In genomic region chr13:35474551-35474950, GRCh38 we compare ENCODE assay signal across 12 cellular contexts. TPM values are rescaled to one million over a fixed set of nuclear protein-coding genes. Genes with fewer than 3 reads are reported as not detected.
DNase-seq lines count a peak whose midpoint lies in the region; ATAC-seq and TF ChIP-seq lines count a peak whose summit lies in the region.
"Had no signal": no experiment of that assay in that cellular context is flagged by ENCODE, and none has a peak within 500 bp of the region (broad histone marks: within the 10 kb centered on the region; RNA-seq: fewer than 3 reads in every experiment).

No MANE protein-coding gene starts in this region.

- no peak for ATAC-seq in stimulated activated naive CD8-positive, alpha-beta T cell treated with anti-CD3 and anti-CD28 coated beads, Interleukin-15, Interleukin-2, amounts not matched to agents 100 U/mL and 50 U/mL, for 24 hours
- no peak for ATAC-seq in naive thymus-derived CD8-positive, alpha-beta T cell

- H3K27me3 Mint-ChIP-seq in stimulated activated naive CD8-positive, alpha-beta T cell treated with anti-CD3 and anti-CD28 coated beads, Interleukin-15, Interleukin-2, amounts not matched to agents 100 ng/mL and 50 ng/mL, for 24 hours, result peaks cover 93% of the 10 kb centered on the region
- peaks cover 60 to 85% (median 80%) of the 10 kb centered on the region in 5 donors for H3K27me3 Mint-ChIP-seq in naive thymus-derived CD8-positive, alpha-beta T cell

- H3K27me3 ChIP-seq in adrenal gland, result no peaks in the 10 kb centered on the region

- H3K4me3 ChIP-seq in astrocyte of the spinal cord (ENCODE audit: low read depth, low read length) (peak overlapping the region; percentile 62), adrenal gland (peak overlapping the region in 1 of 4 donors; percentile 47)

- H3K9me3 Mint-ChIP-seq in stimulated activated naive CD8-positive, alpha-beta T cell treated with anti-CD3 and anti-CD28 coated beads, Interleukin-15, Interleukin-2, amounts not matched to agents 100 ng/mL and 50 ng/mL, for 24 hours, result peaks cover 14% of the 10 kb centered on the region
- peaks cover 0 to 44% (median 16%) of the 10 kb centered on the region in 9 donors for H3K9me3 Mint-ChIP-seq in naive thymus-derived CD8-positive, alpha-beta T cell

- H3K9me3 ChIP-seq in adrenal gland (replicated peaks in 1 of 3), result no peaks in the 10 kb centered on the region

- no peak for DNase-seq in stimulated activated naive CD8-positive, alpha-beta T cell treated with anti-CD3 and anti-CD28 coated beads, Interleukin-15, Interleukin-2, amounts not matched to agents 100 U/mL and 50 U/mL, for 24 hours
- DNase-seq in astrocyte of the spinal cord (ENCODE audit: low read depth, low spot score) (peak; percentile 13), adrenal gland (no peak), AML-193 (lab: John Stamatoyannopoulos, UW) (no peak), cerebellum (ENCODE audit: low spot score) (no peak)
- no peak for DNase-seq in naive thymus-derived CD8-positive, alpha-beta T cell
- DNase-seq in effector CD4-positive, alpha-beta T cell, result no peak
- DNase-seq: activated gamma-delta T cell treated with Interleukin-2 at 50 U/mL for 16 hours, NCI-H1417 treated with DMSO at 0.1 percent for 48 hours, SW 1271 had no signal

- no peak for TF ChIP-seq POLR2A in adrenal gland (IDR thresholded peaks at IDR 0.05)

- H3K27ac Mint-ChIP-seq in stimulated activated naive CD8-positive, alpha-beta T cell treated with anti-CD3 and anti-CD28 coated beads, Interleukin-15, Interleukin-2, amounts not matched to agents 100 ng/mL and 50 ng/mL, for 24 hours, result no peak overlapping the region
- no peak overlapping the region for H3K27ac Mint-ChIP-seq in naive thymus-derived CD8-positive, alpha-beta T cell

- no peaks in the 10 kb centered on the region for H3K4me1 ChIP-seq in adrenal gland (replicated peaks in 1 of 2)

- POLR2A ChIA-PET in naive thymus-derived CD8-positive, alpha-beta T cell (lab: Charles Lee), result no interaction called here

- H3K27ac ChIP-seq in adrenal gland, result peak overlapping the region in 1 of 5 donors; percentile 63

- TF ChIP-seq CTCF in astrocyte of the spinal cord (IDR thresholded peaks at IDR 0.05; ENCODE audit: low read depth, low read length), result no peak
- no peak for TF ChIP-seq CTCF in adrenal gland (IDR thresholded peaks at IDR 0.05)

- H3K36me3 Mint-ChIP-seq in stimulated activated naive CD8-positive, alpha-beta T cell treated with anti-CD3 and anti-CD28 coated beads, Interleukin-15, Interleukin-2, amounts not matched to agents 100 ng/mL and 50 ng/mL, for 24 hours (ENCODE audit: low read depth), result peaks cover 13% of the 10 kb centered on the region
- peaks cover 10 to 35% (median 19%) of the 10 kb centered on the region in 3 donors for H3K36me3 Mint-ChIP-seq in naive thymus-derived CD8-positive, alpha-beta T cell

- 50 to 67% (median 64%) methylated on average over 8 of the region's 8 CpGs for WGBS in adrenal gland, 4 donors

- in situ Hi-C loops in astrocyte of the spinal cord (cut with HindIII; ENCODE audit: low sequenced_read_pairs), result no loop called here

- H3K36me3 ChIP-seq in adrenal gland (replicated peaks in 1 of 2), result no peaks in the 10 kb centered on the region

- H3K4me3 Mint-ChIP-seq in stimulated activated naive CD8-positive, alpha-beta T cell treated with anti-CD3 and anti-CD28 coated beads, Interleukin-15, Interleukin-2, amounts not matched to agents 100 ng/mL and 50 ng/mL, for 24 hours, result peak overlapping the region; percentile 81
- peak overlapping the region in 9 of 10 donors; percentile 77 to 89 (median 82) for H3K4me3 Mint-ChIP-seq in naive thymus-derived CD8-positive, alpha-beta T cell

- H3K4me1 Mint-ChIP-seq in stimulated activated naive CD8-positive, alpha-beta T cell treated with anti-CD3 and anti-CD28 coated beads, Interleukin-15, Interleukin-2, amounts not matched to agents 100 ng/mL and 50 ng/mL, for 24 hours (ENCODE audit: low read depth), result peaks cover 32% of the 10 kb centered on the region
- peaks cover 18 to 58% (median 49%) of the 10 kb centered on the region in 4 donors for H3K4me1 Mint-ChIP-seq in naive thymus-derived CD8-positive, alpha-beta T cell

- intact Hi-C loops in adrenal gland (cut with DNase I), result no loop called here

RNA-seq across cellular contexts. Expression of gene MAB21L1, which starts 1.9 kb away (rescaled TPM):
- total RNA-seq in naive thymus-derived CD8-positive, alpha-beta T cell, result not detected
- not detected for polyA plus RNA-seq in naive thymus-derived CD8-positive, alpha-beta T cell
- total RNA-seq in adrenal gland (1 to 10 TPM in 3 of 8 donors, under 1 TPM in 4, not detected in 1; 0.06 to 3.9 (median 0.55) TPM), cerebellum (92.3 TPM)
- polyA plus RNA-seq in adrenal gland, result 1 to 10 TPM in 2 of 3 donors, under 1 TPM in 1; 0.57 to 2.7 (median 2.3) TPM
- total RNA-seq: renal cortical epithelial cell had no signal

Comparison
In these comparisons a context has a peak if more than half of its experiments do, and no peak if none do; other contexts are left out.
1. RNA of gene MAB21L1, which starts 1.9 kb away (total RNA-seq): 92.3 TPM in cerebellum (single experiment); 0.06 to 3.9 TPM in adrenal gland and not detected in naive thymus-derived CD8-positive, alpha-beta T cell; every median in the first group is over 10 times any median in the second.